8 cellular contexts compared by ENCODE assay signal in the genomic region with DNA sequence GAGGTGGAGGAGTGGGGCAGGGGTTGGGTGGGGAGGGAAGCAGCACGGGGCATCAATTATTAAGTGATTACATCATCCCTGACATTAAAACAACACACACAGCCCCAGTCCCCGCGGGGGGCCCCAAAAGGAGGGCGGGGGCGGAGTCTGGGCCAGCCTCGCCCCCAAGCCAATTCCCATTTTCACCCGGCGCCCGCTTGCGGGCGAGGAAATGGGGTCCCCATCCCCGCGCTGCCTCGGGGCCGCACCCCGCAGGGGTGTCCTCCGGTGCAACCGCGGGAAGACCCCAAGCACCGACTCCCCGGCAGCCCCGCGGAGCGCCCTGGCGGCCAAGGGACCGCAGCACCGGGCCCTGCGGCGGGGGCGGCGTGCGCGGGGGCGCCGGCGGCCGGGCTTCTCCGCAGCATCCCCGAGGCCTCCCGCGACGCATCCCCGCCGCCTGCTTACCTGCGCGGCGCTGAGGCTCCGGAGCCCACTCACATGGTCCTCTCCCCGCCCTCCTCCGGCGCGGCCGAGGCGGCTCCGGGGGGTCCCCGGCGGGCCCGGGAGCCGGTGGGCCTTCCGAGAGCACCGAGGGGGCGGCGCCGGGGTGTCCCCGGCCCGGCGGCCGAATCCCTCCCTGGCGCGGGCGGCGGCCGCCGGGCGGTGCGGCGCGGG. TPM values are rescaled to one million over a fixed set of nuclear protein-coding genes. Genes with fewer than 3 reads are reported as not detected.
DNase-seq lines count a peak whose midpoint lies in the region; ATAC-seq and TF ChIP-seq lines count a peak whose summit lies in the region.

No MANE protein-coding gene starts in this region.

- no peaks in the 10 kb centered on the region for H3K9me3 Mint-ChIP-seq in activated naive CD8-positive, alpha-beta T cell treated with anti-CD3 and anti-CD28 coated beads, Interleukin-2, amount 10 ng/mL, durations not matched to agents 7 days and 5 days

- ATAC-seq in HG03103 (IDR thresholded peaks at IDR 0.05; ENCODE audit: low read depth, unreplicated experiment) = peak; percentile 18
- ATAC-seq in activated naive CD8-positive, alpha-beta T cell treated with anti-CD3 and anti-CD28 coated beads, Interleukin-2, amount 10 ng/mL, durations not matched to agents 7 days and 5 days (ENCODE audit: low read depth) = peak; percentile 10
- peak; percentile 31 to 49 for ATAC-seq in right cardiac atrium

- TF ChIP-seq POLR2A in sigmoid colon (IDR thresholded peaks at IDR 0.05) = no peak

- peaks cover 3% of the 10 kb centered on the region; the same call in 1 of the 2 replicates for H3K36me3 ChIP-seq in SK-N-MC (ENCODE audit: insufficient read depth, low read length)
- no peaks in the 10 kb centered on the region for H3K36me3 ChIP-seq in sigmoid colon

- peak overlapping the region; percentile 90 for H3K27ac Mint-ChIP-seq in activated naive CD8-positive, alpha-beta T cell treated with anti-CD3 and anti-CD28 coated beads, Interleukin-2, amount 10 ng/mL, durations not matched to agents 7 days and 5 days

- H3K36me3 Mint-ChIP-seq in activated naive CD8-positive, alpha-beta T cell treated with anti-CD3 and anti-CD28 coated beads, Interleukin-2, amount 10 ng/mL, durations not matched to agents 7 days and 5 days = peaks cover 5% of the 10 kb centered on the region

- H3K4me3 ChIP-seq in SK-N-MC = peak overlapping the region; percentile 82
- peak overlapping the region; percentile 99 for H3K4me3 ChIP-seq in right cardiac atrium (ENCODE audit: low read length)
- peak overlapping the region; percentile 67 to 97 (median 84) for H3K4me3 ChIP-seq in sigmoid colon

- DNase-seq in NCI-H1436 (lab: John Stamatoyannopoulos, UW) (peak; percentile 19), NCI-H1436 treated with DMSO at 0.1 percent for 48 hours (lab: John Stamatoyannopoulos, UW) (no peak), SK-N-MC (ENCODE audit: low read depth, low spot score) (no peak), right cardiac atrium (peak; percentile 55 to 82 (median 81)), sigmoid colon (peak; percentile 83), cerebellar nuclear complex (lab: John Stamatoyannopoulos, UW) (no peak)
- DNase-seq in activated naive CD8-positive, alpha-beta T cell treated with anti-CD3 and anti-CD28 coated beads, Interleukin-2, amount 10 ng/mL, durations not matched to agents 7 days and 5 days = peak; percentile 74

- H3K27ac ChIP-seq in SK-N-MC (no peak overlapping the region), right cardiac atrium (ENCODE audit: low read length) (peak overlapping the region; percentile 87), sigmoid colon (peak overlapping the region; percentile 78 to 91 (median 84))

- peak overlapping the region; percentile 90 for H3K4me3 Mint-ChIP-seq in activated naive CD8-positive, alpha-beta T cell treated with anti-CD3 and anti-CD28 coated beads, Interleukin-2, amount 10 ng/mL, durations not matched to agents 7 days and 5 days

- peak in 1 of 4 experiments; percentile 29 for TF ChIP-seq CTCF in sigmoid colon (IDR thresholded peaks at IDR 0.05)

- H3K4me1 Mint-ChIP-seq in activated naive CD8-positive, alpha-beta T cell treated with anti-CD3 and anti-CD28 coated beads, Interleukin-2, amount 10 ng/mL, durations not matched to agents 7 days and 5 days = peaks cover 36% of the 10 kb centered on the region

- no peaks in the 10 kb centered on the region for H3K9me3 ChIP-seq in SK-N-MC (ENCODE audit: low read depth, low read length)
- H3K9me3 ChIP-seq in right cardiac atrium (ENCODE audit: control insufficient read depth, low read length) = no peaks in the 10 kb centered on the region
- H3K9me3 ChIP-seq in sigmoid colon = no peaks in the 10 kb centered on the region

- intact Hi-C loops in right cardiac atrium (cut with DNase I) (loop anchor here in 3 of 4 donors (5.0 to 10.0 kb wide), 4 partner anchors 125 to 165 kb away; no protein-coding TSS in a partner anchor), sigmoid colon (cut with DNase I) (loop anchor here (1.0 to 5.0 kb wide), 5 partner anchors 70 to 170 kb away; no protein-coding TSS in a partner anchor)

- peaks cover 2% of the 10 kb centered on the region for H3K27me3 Mint-ChIP-seq in activated naive CD8-positive, alpha-beta T cell treated with anti-CD3 and anti-CD28 coated beads, Interleukin-2, amount 10 ng/mL, durations not matched to agents 7 days and 5 days

- H3K4me1 ChIP-seq in right cardiac atrium (ENCODE audit: control insufficient read depth, insufficient read depth, low read length) (peaks cover 6% of the 10 kb centered on the region), sigmoid colon (peaks cover 0 to 29% (median 13%) of the 10 kb centered on the region in 4 donors)

- H3K27me3 ChIP-seq in right cardiac atrium (ENCODE audit: control insufficient read depth, insufficient read depth) (no peaks in the 10 kb centered on the region), sigmoid colon (no peaks in the 10 kb centered on the region)

- POLR2A ChIA-PET in activated naive CD8-positive, alpha-beta T cell treated with anti-CD3 and anti-CD28 coated beads, Interleukin-2, amount 10 ng/mL, durations not matched to agents 7 days and 5 days (lab: Charles Lee) = interaction anchor here (0.9 to 1.5 kb wide), 13 partner anchors 15 to 614 kb away, joined by 3 to 11 read pairs (median 3); a partner anchor contains a TSS

- peak overlapping the region; percentile 47 for H3K9ac ChIP-seq in SK-N-MC (ENCODE audit: insufficient read length)

- under 1% methylated on average over 78 of the region's 78 CpGs for WGBS in right cardiac atrium
- 0 to 1% methylated on average over 78 of the region's 78 CpGs for WGBS in sigmoid colon, 2 donors

- TF ChIP-seq EP300 in sigmoid colon (IDR thresholded peaks at IDR 0.05) = no peak

RNA-seq across cellular contexts. Expression of a gene that starts 0.6 kb away (rescaled TPM):
- 100 to 1,000 TPM; 363 to 409 TPM for total RNA-seq in activated naive CD8-positive, alpha-beta T cell treated with anti-CD3 and anti-CD28 coated beads, Interleukin-2, amount 10 ng/mL, durations not matched to agents 7 days and 5 days
- total RNA-seq in right cardiac atrium = 10 to 100 TPM; 56.5 to 76.6 (median 73.5) TPM
- polyA plus RNA-seq in right cardiac atrium = 29.8 TPM
- total RNA-seq in sigmoid colon = 10 to 100 TPM; 56.9 to 81.4 (median 67.9) TPM
- polyA plus RNA-seq in sigmoid colon = 10 to 100 TPM in 2 of 3 donors, 1 to 10 TPM in 1; 2.3 to 43.9 (median 35.4) TPM

Comparison
In these comparisons a context has a peak if more than half of its experiments do, and no peak if none do; other contexts are left out.
1. DNase-seq: peak in NCI-H1436 (single experiment), activated naive CD8-positive, alpha-beta T cell treated with anti-CD3 and anti-CD28 coated beads, Interleukin-2, amount 10 ng/mL, durations not matched to agents 7 days and 5 days (single experiment), right cardiac atrium (3 of 3) and sigmoid colon (single experiment); none in NCI-H1436 treated with DMSO at 0.1 percent for 48 hours (single experiment), SK-N-MC (single experiment) and cerebellar nuclear complex (0 of 2).
2. RNA of a gene that starts 0.6 kb away (total RNA-seq): 363 to 409 TPM in activated naive CD8-positive, alpha-beta T cell treated with anti-CD3 and anti-CD28 coated beads, Interleukin-2, amount 10 ng/mL, durations not matched to agents 7 days and 5 days; 56.9 to 81.4 TPM in sigmoid colon and 56.5 to 76.6 TPM in right cardiac atrium; every median in the first group is over 4 times any median in the second.
3. Peak in every context shown above with its lines, with median percentiles within 50 percentile points of each other: ATAC-seq and H3K4me3 ChIP-seq.